19 cellular contexts compared by ENCODE assay signal in genomic region chr3:39467394-39468107, GRCh38. TPM values are rescaled to one million over a fixed set of nuclear protein-coding genes. Genes with fewer than 3 reads are reported as not detected.
DNase-seq lines count a peak whose midpoint lies in the region; ATAC-seq, FAIRE-seq and TF ChIP-seq lines count a peak whose summit lies in the region.
"Had no signal": no experiment of that assay in that cellular context is flagged by ENCODE, and none has a peak within 500 bp of the region (broad histone marks: within the 10 kb centered on the region; RNA-seq: fewer than 3 reads in every experiment).

MOBP (plus strand) TSS chr3:39467680; CDS start chr3:39502070, 34,390 bp downstream.

- H3K4me3 ChIP-seq in neural progenitor cell (no peak within 1 kb of the TSS), uterus (no peak within 1 kb of the TSS), transverse colon (no peak within 1 kb of the TSS)
- H3K4me3 ChIP-seq: K562 had no signal

- DNase-seq in SK-MEL-5 (ENCODE audit: low read depth, low spot score) (peak; percentile 35), frontal cortex (ENCODE audit: low spot score in 2 of 2) (no peak), neural progenitor cell (ENCODE audit: low spot score) (peak; percentile 38), uterus (no peak), transverse colon (no peak), glutamatergic neuron (no peak)
- DNase-seq: DMS79, H7, NCI-H1105, NCI-H1694, NCI-H510A, NCI-H774 had no signal

- no peak within 1 kb of the TSS for H2AFZ ChIP-seq in neural progenitor cell (replicated peaks)

- H3K4me2 ChIP-seq in neural progenitor cell, result no peak within 1 kb of the TSS

- H3K36me3 Mint-ChIP-seq in neural progenitor cell, result no peaks in the 10 kb centered on the region
- H3K36me3 Mint-ChIP-seq in glutamatergic neuron (ENCODE audit: unreplicated experiment), result no peaks in the 10 kb centered on the region

- ATAC-seq in GM21825 (IDR thresholded peaks at IDR 0.05; ENCODE audit: unreplicated experiment), result no peak
- ATAC-seq: K562, Right ventricle myocardium inferior had no signal

- H3K27ac Mint-ChIP-seq in neural progenitor cell (no peak within 1 kb of the TSS), glutamatergic neuron (ENCODE audit: unreplicated experiment) (no peak within 1 kb of the TSS)

- H3K27ac ChIP-seq in neural progenitor cell, result no peak within 1 kb of the TSS
- peak within 1 kb of the TSS; percentile 55 to 59 for H3K27ac ChIP-seq in uterus
- H3K27ac ChIP-seq in transverse colon, result no peak within 1 kb of the TSS

- no peak for TF ChIP-seq CTCF in neural progenitor cell (IDR thresholded peaks at IDR 0.05)
- TF ChIP-seq CTCF in uterus (IDR thresholded peaks at IDR 0.05), result no peak
- no peak for TF ChIP-seq CTCF in transverse colon (IDR thresholded peaks at IDR 0.05)
- TF ChIP-seq CTCF in glutamatergic neuron (IDR thresholded peaks at IDR 0.05; ENCODE audit: partially characterized antibody, unreplicated experiment), result no peak

- H3K4me3 Mint-ChIP-seq in neural progenitor cell (no peak within 1 kb of the TSS), glutamatergic neuron (ENCODE audit: unreplicated experiment) (no peak within 1 kb of the TSS)

- H3K4me1 ChIP-seq in neural progenitor cell (peaks cover 10% of the 10 kb centered on the region), uterus (no peaks in the 10 kb centered on the region), transverse colon (no peaks in the 10 kb centered on the region)

- in situ Hi-C loops in SK-MEL-5 (cut with HindIII; ENCODE audit: low pct_unique_long_range_greater_than_20kb, low sequenced_read_pairs), result no loop called here
- in situ Hi-C loops in transverse colon (cut with MboI; ENCODE audit: low pct_ligation_motif_present in 1 of 4, low pct_unique_long_range_greater_than_20kb in 1 of 4, low sequenced_read_pairs in 3 of 4), result no loop called here

- H3K9me3 Mint-ChIP-seq in neural progenitor cell, result no peaks in the 10 kb centered on the region
- H3K9me3 Mint-ChIP-seq in glutamatergic neuron (ENCODE audit: unreplicated experiment), result peaks cover 2% of the 10 kb centered on the region

- 51 to 55% methylated on average over 4 of the region's 4 CpGs for WGBS in transverse colon (ENCODE audit: low coverage in 1 of 2), 2 donors

- H3K4me1 Mint-ChIP-seq in neural progenitor cell, result no peaks in the 10 kb centered on the region
- H3K4me1 Mint-ChIP-seq in glutamatergic neuron (ENCODE audit: low read depth, unreplicated experiment), result no peaks in the 10 kb centered on the region

- peaks cover 8% of the 10 kb centered on the region for H3F3A ChIP-seq in neural progenitor cell (ENCODE audit: low read depth)

- H3K9me3 ChIP-seq in neural progenitor cell (ENCODE audit: low read depth) (no peaks in the 10 kb centered on the region), uterus (no peaks in the 10 kb centered on the region), transverse colon (no peaks in the 10 kb centered on the region)

- TF ChIP-seq POLR2A in uterus (IDR thresholded peaks at IDR 0.05) (no peak), transverse colon (IDR thresholded peaks at IDR 0.05) (no peak)

- H3K36me3 ChIP-seq in neural progenitor cell (no peaks in the 10 kb centered on the region), uterus (no peaks in the 10 kb centered on the region), transverse colon (no peaks in the 10 kb centered on the region)

- no peaks in the 10 kb centered on the region for H4K20me1 ChIP-seq in neural progenitor cell (ENCODE audit: low read depth)

- H3K9ac ChIP-seq in neural progenitor cell, result no peak within 1 kb of the TSS

- FAIRE-seq in frontal cortex (lab: Jason Lieb, UNC), result peak; percentile 99
- FAIRE-seq: GM12892, GM18507, K562, RCC 7860 had no signal

- no peak for TF ChIP-seq EP300 in transverse colon (IDR thresholded peaks at IDR 0.05; ENCODE audit: low read depth)

- peaks cover 12% of the 10 kb centered on the region for H3K27me3 ChIP-seq in neural progenitor cell
- H3K27me3 ChIP-seq in uterus, result no peaks in the 10 kb centered on the region
- no peaks in the 10 kb centered on the region for H3K27me3 ChIP-seq in transverse colon

- H3K27me3 Mint-ChIP-seq in neural progenitor cell (ENCODE audit: insufficient read depth, low read depth) (no peaks in the 10 kb centered on the region), glutamatergic neuron (ENCODE audit: unreplicated experiment) (peaks cover 1% of the 10 kb centered on the region)

- no peaks in the 10 kb centered on the region for H3K79me2 ChIP-seq in neural progenitor cell (ENCODE audit: low read depth)

- intact Hi-C loops in uterus (cut with DNase I; ENCODE audit: low total_unique reads) (no loop called here), transverse colon (cut with DNase I; ENCODE audit: low total_unique reads) (no loop called here)

RNA-seq across cellular contexts. Expression of gene MOBP, which starts in this region (rescaled TPM):
- total RNA-seq in SK-MEL-5 (2014; rRNA removed; shearing (Covaris generic)), result not detected in 2 replicates
- 0.03 and 0.04 TPM in 2 replicates for polyA plus RNA-seq in SK-MEL-5 (2015; cell fraction: cytosol; rRNA removed)
- polyA plus RNA-seq in SK-MEL-5 (2015; cell fraction: nucleus; rRNA removed), result 0.58 TPM in 1 of 2 replicates, not detected in the other
- total RNA-seq in frontal cortex (0.41 TPM), neural progenitor cell (ENCODE audit: low replicate concordance) (not detected in 2 replicates), uterus (under 1 TPM in 1 of 4 donors, not detected in 3; 0.43 TPM), transverse colon (1 to 10 TPM in 2 of 4 donors, under 1 TPM in 1, not detected in 1; 0.27 to 5.2 (median 1.3) TPM), glutamatergic neuron (ENCODE audit: unreplicated experiment) (not detected)
- total RNA-seq: OCI-LY7, Right ventricle myocardium inferior had no signal

Comparison
In these comparisons a context has a peak if more than half of its experiments do, and no peak if none do; other contexts are left out.
1. Peak in DNase-seq in SK-MEL-5; RNA of the gene not detected or under 1 TPM.
2. Peak in DNase-seq in neural progenitor cell; RNA of the gene not detected or under 1 TPM.
3. H3K27ac ChIP-seq: peak in uterus (2 of 2); none in neural progenitor cell (single experiment) and transverse colon (0 of 4).